ENCODE assay signal across 1 cellular context in the genomic region with DNA sequence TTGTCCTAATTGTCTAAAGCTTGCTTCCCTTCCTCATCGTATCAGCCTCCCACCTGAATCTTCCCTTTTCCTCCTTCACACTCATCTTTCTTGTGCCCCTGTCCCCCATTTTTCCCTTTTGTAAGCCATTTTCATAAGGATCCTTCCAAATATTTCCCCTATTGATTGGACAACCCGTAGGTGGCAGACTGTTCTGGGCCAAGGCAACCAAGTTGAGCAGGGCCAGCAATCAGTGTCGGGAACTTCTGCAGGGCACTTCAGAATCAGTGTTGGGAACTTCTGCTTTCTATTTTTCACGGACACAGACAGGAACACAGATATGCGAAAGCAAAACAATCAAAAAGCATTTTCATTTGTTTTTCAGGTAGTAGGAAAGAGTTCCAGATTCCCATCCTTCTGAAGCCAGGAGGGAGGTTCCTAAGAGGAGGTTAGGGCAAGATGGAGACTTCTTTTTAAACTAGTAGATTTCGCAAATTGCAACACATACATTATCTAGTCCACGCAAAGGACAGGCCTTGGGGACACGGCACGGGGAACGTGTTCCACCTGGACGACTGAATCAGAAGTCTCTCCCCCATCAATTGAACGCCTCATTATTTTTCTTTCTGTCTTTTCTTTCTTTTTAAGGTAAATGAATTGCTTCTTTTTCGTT.
TF ChIP-seq lines count a peak whose summit lies in the region.

No MANE protein-coding gene starts in this region.

TF ChIP-seq in K562, 482 proteins besides CTCF, POLR2A, EP300 and RAD21 (continues in another document):
- TF ChIP-seq, protein P1, sequence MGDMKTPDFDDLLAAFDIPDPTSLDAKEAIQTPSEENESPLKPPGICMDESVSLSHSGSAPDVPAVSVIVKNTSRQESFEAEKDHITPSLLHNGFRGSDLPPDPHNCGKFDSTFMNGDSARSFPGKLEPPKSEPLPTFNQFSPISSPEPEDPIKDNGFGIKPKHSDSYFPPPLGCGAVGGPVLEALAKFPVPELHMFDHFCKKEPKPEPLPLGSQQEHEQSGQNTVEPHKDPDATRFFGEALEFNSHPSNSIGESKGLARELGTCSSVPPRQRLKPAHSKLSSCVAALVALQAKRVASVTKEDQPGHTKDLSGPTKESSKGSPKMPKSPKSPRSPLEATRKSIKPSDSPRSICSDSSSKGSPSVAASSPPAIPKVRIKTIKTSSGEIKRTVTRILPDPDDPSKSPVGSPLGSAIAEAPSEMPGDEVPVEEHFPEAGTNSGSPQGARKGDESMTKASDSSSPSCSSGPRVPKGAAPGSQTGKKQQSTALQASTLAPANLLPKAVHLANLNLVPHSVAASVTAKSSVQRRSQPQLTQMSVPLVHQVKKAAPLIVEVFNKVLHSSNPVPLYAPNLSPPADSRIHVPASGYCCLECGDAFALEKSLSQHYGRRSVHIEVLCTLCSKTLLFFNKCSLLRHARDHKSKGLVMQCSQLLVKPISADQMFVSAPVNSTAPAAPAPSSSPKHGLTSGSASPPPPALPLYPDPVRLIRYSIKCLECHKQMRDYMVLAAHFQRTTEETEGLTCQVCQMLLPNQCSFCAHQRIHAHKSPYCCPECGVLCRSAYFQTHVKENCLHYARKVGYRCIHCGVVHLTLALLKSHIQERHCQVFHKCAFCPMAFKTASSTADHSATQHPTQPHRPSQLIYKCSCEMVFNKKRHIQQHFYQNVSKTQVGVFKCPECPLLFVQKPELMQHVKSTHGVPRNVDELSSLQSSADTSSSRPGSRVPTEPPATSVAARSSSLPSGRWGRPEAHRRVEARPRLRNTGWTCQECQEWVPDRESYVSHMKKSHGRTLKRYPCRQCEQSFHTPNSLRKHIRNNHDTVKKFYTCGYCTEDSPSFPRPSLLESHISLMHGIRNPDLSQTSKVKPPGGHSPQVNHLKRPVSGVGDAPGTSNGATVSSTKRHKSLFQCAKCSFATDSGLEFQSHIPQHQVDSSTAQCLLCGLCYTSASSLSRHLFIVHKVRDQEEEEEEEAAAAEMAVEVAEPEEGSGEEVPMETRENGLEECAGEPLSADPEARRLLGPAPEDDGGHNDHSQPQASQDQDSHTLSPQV (IDR thresholded peaks at IDR 0.05): 0 out of 2 replicates have a peak, but pooled peaks have one; percentile 42
- TF ChIP-seq TARDBP (IDR thresholded peaks at IDR 0.05): no peak; the same call in 1 of the 2 replicates
- no peak for TF ChIP-seq ESRRB (CRISPR knock-in tag; IDR thresholded peaks at IDR 0.05; ENCODE audit: borderline replicate concordance)
- TF ChIP-seq, protein P2, sequence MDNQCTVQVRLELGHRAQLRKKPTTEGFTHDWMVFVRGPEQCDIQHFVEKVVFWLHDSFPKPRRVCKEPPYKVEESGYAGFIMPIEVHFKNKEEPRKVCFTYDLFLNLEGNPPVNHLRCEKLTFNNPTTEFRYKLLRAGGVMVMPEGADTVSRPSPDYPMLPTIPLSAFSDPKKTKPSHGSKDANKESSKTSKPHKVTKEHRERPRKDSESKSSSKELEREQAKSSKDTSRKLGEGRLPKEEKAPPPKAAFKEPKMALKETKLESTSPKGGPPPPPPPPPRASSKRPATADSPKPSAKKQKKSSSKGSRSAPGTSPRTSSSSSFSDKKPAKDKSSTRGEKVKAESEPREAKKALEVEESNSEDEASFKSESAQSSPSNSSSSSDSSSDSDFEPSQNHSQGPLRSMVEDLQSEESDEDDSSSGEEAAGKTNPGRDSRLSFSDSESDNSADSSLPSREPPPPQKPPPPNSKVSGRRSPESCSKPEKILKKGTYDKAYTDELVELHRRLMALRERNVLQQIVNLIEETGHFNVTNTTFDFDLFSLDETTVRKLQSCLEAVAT (IDR thresholded peaks at IDR 0.05): 0 out of 4 replicates have a peak, but pooled peaks of 1 of the 2 experiments have one; percentile 29
- TF ChIP-seq, protein P3, sequence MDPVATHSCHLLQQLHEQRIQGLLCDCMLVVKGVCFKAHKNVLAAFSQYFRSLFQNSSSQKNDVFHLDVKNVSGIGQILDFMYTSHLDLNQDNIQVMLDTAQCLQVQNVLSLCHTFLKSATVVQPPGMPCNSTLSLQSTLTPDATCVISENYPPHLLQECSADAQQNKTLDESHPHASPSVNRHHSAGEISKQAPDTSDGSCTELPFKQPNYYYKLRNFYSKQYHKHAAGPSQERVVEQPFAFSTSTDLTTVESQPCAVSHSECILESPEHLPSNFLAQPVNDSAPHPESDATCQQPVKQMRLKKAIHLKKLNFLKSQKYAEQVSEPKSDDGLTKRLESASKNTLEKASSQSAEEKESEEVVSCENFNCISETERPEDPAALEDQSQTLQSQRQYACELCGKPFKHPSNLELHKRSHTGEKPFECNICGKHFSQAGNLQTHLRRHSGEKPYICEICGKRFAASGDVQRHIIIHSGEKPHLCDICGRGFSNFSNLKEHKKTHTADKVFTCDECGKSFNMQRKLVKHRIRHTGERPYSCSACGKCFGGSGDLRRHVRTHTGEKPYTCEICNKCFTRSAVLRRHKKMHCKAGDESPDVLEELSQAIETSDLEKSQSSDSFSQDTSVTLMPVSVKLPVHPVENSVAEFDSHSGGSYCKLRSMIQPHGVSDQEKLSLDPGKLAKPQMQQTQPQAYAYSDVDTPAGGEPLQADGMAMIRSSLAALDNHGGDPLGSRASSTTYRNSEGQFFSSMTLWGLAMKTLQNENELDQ (CRISPR knock-in tag; IDR thresholded peaks at IDR 0.05; ENCODE audit: borderline replicate concordance): 0 out of 2 replicates have a peak, but pooled peaks have one; percentile 39
- 0 out of 2 replicates have a peak, but pooled peaks have one; percentile 44 for TF ChIP-seq KAT7 (CRISPR knock-in tag; IDR thresholded peaks at IDR 0.05; ENCODE audit: borderline replicate concordance)
- TF ChIP-seq, protein P4, sequence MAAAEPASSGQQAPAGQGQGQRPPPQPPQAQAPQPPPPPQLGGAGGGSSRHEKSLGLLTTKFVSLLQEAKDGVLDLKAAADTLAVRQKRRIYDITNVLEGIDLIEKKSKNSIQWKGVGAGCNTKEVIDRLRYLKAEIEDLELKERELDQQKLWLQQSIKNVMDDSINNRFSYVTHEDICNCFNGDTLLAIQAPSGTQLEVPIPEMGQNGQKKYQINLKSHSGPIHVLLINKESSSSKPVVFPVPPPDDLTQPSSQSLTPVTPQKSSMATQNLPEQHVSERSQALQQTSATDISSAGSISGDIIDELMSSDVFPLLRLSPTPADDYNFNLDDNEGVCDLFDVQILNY (CRISPR knock-in tag; IDR thresholded peaks at IDR 0.05): 0 out of 2 replicates have a peak, but pooled peaks have one; percentile 30
- TF ChIP-seq, protein P5, sequence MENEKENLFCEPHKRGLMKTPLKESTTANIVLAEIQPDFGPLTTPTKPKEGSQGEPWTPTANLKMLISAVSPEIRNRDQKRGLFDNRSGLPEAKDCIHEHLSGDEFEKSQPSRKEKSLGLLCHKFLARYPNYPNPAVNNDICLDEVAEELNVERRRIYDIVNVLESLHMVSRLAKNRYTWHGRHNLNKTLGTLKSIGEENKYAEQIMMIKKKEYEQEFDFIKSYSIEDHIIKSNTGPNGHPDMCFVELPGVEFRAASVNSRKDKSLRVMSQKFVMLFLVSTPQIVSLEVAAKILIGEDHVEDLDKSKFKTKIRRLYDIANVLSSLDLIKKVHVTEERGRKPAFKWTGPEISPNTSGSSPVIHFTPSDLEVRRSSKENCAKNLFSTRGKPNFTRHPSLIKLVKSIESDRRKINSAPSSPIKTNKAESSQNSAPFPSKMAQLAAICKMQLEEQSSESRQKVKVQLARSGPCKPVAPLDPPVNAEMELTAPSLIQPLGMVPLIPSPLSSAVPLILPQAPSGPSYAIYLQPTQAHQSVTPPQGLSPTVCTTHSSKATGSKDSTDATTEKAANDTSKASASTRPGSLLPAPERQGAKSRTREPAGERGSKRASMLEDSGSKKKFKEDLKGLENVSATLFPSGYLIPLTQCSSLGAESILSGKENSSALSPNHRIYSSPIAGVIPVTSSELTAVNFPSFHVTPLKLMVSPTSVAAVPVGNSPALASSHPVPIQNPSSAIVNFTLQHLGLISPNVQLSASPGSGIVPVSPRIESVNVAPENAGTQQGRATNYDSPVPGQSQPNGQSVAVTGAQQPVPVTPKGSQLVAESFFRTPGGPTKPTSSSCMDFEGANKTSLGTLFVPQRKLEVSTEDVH (IDR thresholded peaks at IDR 0.05; ENCODE audit: low read depth, partially characterized antibody): peak; percentile 29
- TF ChIP-seq, protein P6, sequence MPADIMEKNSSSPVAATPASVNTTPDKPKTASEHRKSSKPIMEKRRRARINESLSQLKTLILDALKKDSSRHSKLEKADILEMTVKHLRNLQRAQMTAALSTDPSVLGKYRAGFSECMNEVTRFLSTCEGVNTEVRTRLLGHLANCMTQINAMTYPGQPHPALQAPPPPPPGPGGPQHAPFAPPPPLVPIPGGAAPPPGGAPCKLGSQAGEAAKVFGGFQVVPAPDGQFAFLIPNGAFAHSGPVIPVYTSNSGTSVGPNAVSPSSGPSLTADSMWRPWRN (IDR thresholded peaks at IDR 0.05; ENCODE audit: low read depth): peak; percentile 21; the same call in 1 of the 2 replicates
- TF ChIP-seq, protein P7, sequence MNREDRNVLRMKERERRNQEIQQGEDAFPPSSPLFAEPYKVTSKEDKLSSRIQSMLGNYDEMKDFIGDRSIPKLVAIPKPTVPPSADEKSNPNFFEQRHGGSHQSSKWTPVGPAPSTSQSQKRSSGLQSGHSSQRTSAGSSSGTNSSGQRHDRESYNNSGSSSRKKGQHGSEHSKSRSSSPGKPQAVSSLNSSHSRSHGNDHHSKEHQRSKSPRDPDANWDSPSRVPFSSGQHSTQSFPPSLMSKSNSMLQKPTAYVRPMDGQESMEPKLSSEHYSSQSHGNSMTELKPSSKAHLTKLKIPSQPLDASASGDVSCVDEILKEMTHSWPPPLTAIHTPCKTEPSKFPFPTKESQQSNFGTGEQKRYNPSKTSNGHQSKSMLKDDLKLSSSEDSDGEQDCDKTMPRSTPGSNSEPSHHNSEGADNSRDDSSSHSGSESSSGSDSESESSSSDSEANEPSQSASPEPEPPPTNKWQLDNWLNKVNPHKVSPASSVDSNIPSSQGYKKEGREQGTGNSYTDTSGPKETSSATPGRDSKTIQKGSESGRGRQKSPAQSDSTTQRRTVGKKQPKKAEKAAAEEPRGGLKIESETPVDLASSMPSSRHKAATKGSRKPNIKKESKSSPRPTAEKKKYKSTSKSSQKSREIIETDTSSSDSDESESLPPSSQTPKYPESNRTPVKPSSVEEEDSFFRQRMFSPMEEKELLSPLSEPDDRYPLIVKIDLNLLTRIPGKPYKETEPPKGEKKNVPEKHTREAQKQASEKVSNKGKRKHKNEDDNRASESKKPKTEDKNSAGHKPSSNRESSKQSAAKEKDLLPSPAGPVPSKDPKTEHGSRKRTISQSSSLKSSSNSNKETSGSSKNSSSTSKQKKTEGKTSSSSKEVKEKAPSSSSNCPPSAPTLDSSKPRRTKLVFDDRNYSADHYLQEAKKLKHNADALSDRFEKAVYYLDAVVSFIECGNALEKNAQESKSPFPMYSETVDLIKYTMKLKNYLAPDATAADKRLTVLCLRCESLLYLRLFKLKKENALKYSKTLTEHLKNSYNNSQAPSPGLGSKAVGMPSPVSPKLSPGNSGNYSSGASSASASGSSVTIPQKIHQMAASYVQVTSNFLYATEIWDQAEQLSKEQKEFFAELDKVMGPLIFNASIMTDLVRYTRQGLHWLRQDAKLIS (CRISPR knock-in tag; IDR thresholded peaks at IDR 0.05): no peak
- peak; percentile 83; the same call in 1 of the 2 replicates for TF ChIP-seq HDAC2 (IDR thresholded peaks at IDR 0.05)
- 0 out of 2 replicates have a peak, but pooled peaks have one; percentile 18 for TF ChIP-seq ZNF707 (CRISPR knock-in tag; conservative IDR thresholded peaks at IDR 0.05)
- peak; percentile 61; the same call in 1 of the 2 replicates for TF ChIP-seq NBN (IDR thresholded peaks at IDR 0.05; ENCODE audit: low read depth)
- TF ChIP-seq ARID1B (IDR thresholded peaks at IDR 0.05): 0 out of 2 replicates have a peak, but pooled peaks have one; percentile 25
- TF ChIP-seq SOX6 (IDR thresholded peaks at IDR 0.05): 0 out of 2 replicates have a peak, but pooled peaks have one; percentile 6
- TF ChIP-seq PML (IDR thresholded peaks at IDR 0.05; ENCODE audit: low read length): 0 out of 2 replicates have a peak, but pooled peaks have one; percentile 9
- no peak for TF ChIP-seq MAFG (tag; conservative IDR thresholded peaks at IDR 0.05)
- TF ChIP-seq, protein P8, sequence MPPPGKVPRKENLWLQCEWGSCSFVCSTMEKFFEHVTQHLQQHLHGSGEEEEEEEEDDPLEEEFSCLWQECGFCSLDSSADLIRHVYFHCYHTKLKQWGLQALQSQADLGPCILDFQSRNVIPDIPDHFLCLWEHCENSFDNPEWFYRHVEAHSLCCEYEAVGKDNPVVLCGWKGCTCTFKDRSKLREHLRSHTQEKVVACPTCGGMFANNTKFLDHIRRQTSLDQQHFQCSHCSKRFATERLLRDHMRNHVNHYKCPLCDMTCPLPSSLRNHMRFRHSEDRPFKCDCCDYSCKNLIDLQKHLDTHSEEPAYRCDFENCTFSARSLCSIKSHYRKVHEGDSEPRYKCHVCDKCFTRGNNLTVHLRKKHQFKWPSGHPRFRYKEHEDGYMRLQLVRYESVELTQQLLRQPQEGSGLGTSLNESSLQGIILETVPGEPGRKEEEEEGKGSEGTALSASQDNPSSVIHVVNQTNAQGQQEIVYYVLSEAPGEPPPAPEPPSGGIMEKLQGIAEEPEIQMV (tag; conservative IDR thresholded peaks at IDR 0.05; ENCODE audit: low read depth): 0 out of 2 replicates have a peak, but pooled peaks have one; percentile 15
- TF ChIP-seq RCOR1 (IDR thresholded peaks at IDR 0.05; ENCODE audit: borderline replicate concordance in 1 of 2, low read depth in 2 of 2, low read length in 2 of 2): peak; percentile 79 to 90; a peak in 3 of 4 replicates
- 0 out of 3 replicates have a peak, but pooled peaks of 1 of the 2 experiments have one; percentile 41 for TF ChIP-seq CBX3 (IDR thresholded peaks at IDR 0.05; ENCODE audit: borderline replicate concordance in 1 of 2, low read length in 2 of 2)
- TF ChIP-seq CHD1 (IDR thresholded peaks at IDR 0.05; ENCODE audit: low read length): no peak
- peak; percentile 18; the same call in 1 of the 2 replicates for TF ChIP-seq PTRF (tag; IDR thresholded peaks at IDR 0.05)
- 0 out of 2 replicates have a peak, but pooled peaks have one; percentile 36 for TF ChIP-seq SP1 (CRISPR knock-in tag; IDR thresholded peaks at IDR 0.05)
- no peak for TF ChIP-seq GABPB1 (CRISPR knock-in tag; IDR thresholded peaks at IDR 0.05)
- TF ChIP-seq, protein P9, sequence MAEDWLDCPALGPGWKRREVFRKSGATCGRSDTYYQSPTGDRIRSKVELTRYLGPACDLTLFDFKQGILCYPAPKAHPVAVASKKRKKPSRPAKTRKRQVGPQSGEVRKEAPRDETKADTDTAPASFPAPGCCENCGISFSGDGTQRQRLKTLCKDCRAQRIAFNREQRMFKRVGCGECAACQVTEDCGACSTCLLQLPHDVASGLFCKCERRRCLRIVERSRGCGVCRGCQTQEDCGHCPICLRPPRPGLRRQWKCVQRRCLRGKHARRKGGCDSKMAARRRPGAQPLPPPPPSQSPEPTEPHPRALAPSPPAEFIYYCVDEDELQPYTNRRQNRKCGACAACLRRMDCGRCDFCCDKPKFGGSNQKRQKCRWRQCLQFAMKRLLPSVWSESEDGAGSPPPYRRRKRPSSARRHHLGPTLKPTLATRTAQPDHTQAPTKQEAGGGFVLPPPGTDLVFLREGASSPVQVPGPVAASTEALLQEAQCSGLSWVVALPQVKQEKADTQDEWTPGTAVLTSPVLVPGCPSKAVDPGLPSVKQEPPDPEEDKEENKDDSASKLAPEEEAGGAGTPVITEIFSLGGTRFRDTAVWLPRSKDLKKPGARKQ (CRISPR knock-in tag; IDR thresholded peaks at IDR 0.05): 0 out of 2 replicates have a peak, but pooled peaks have one; percentile 77
- TF ChIP-seq ZZZ3 (IDR thresholded peaks at IDR 0.05): peak; percentile 52; the same call in 1 of the 2 replicates
- peak; percentile 32; the same call in 1 of the 2 replicates for TF ChIP-seq CEBPG (CRISPR knock-in tag; IDR thresholded peaks at IDR 0.05)
- TF ChIP-seq CEBPG (tag; conservative IDR thresholded peaks at IDR 0.05 in 1 of 2, IDR thresholded peaks at IDR 0.05 in 1 of 2): peak in 1 of 2 experiments; percentile 82; a peak in 2 of 4 replicates
- 0 out of 2 replicates have a peak, but pooled peaks have one; percentile 37 for TF ChIP-seq ZNF79 (CRISPR knock-in tag; IDR thresholded peaks at IDR 0.05; ENCODE audit: low read depth)
- peak; percentile 89 for TF ChIP-seq CEBPB (tag; IDR thresholded peaks at IDR 0.05)
- 0 out of 2 replicates have a peak, but pooled peaks have one; percentile 44 for TF ChIP-seq HDGF (IDR thresholded peaks at IDR 0.05)
- peak; percentile 8; the same call in 1 of the 2 replicates for TF ChIP-seq CTBP1 (IDR thresholded peaks at IDR 0.05; ENCODE audit: borderline replicate concordance)
